ENCODE assay signal across 21 cellular contexts in the genomic region with DNA sequence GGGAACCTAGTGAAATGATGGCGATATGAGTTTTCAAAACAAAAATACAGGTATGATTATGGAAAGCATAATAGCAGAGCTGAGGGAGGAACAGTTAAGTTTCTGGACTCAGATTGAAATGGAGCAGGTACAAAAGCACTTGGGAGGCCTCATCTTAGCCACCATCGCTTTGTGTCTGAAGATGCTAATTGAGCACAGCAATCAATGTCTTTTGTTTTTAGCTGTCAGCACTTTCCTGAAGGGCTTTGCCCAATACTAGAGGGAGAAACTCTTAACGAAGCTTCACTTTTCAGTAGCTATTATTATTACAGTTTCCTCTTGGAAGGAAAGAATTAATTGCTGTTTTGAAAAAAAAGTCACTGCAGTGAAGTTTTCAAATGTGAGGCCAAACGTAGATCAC.
DNase-seq lines count a peak whose midpoint lies in the region; ATAC-seq and TF ChIP-seq lines count a peak whose summit lies in the region.
"Had no signal": no experiment of that assay in that cellular context is flagged by ENCODE, and none has a peak within 500 bp of the region (broad histone marks: within the 10 kb centered on the region; RNA-seq: fewer than 3 reads in every experiment).

No MANE protein-coding gene starts in this region.

- no peak overlapping the region for H2AFZ ChIP-seq in H9 (ENCODE audit: low read length)
- H2AFZ ChIP-seq in MM.1S (ENCODE audit: low read length), result no peak overlapping the region

- intact Hi-C loops in activated CD4-positive, alpha-beta T cell treated with anti-CD3 and anti-CD28 coated beads for 36 hours (cut with DNase I, micrococcal nuclease), result no loop called here
- intact Hi-C loops in esophagus squamous epithelium (cut with DNase I), result no loop called here

- no peaks in the 10 kb centered on the region for H3K27me3 ChIP-seq in H9 (ENCODE audit: insufficient read depth, low read length)
- no peaks in the 10 kb centered on the region for H3K27me3 ChIP-seq in mesendoderm (ENCODE audit: insufficient read depth, low read length, poor library complexity)
- H3K27me3 ChIP-seq in esophagus squamous epithelium, result no peaks in the 10 kb centered on the region
- H3K27me3 ChIP-seq in MM.1S (replicated peaks; ENCODE audit: insufficient read depth, low read length), result no peaks in the 10 kb centered on the region
- H3K27me3 ChIP-seq: BLaER1 treated with 17β-estradiol and CSF1 and Interleukin-3, amounts not matched to agents 10 nM and 100 nM had no signal

- no peak overlapping the region for H3K27ac ChIP-seq in H9 (ENCODE audit: insufficient read length, low read depth, low read length)
- no peak overlapping the region for H3K27ac ChIP-seq in mesendoderm (ENCODE audit: low read depth, low read length)
- H3K27ac ChIP-seq in esophagus squamous epithelium, result no peak overlapping the region
- H3K27ac ChIP-seq in MM.1S (ENCODE audit: low read length), result no peak overlapping the region
- H3K27ac ChIP-seq: A549; BLaER1 treated with 17β-estradiol and CSF1 and Interleukin-3, amounts not matched to agents 10 nM and 100 nM had no signal

- H2BK5ac ChIP-seq in H9 (ENCODE audit: insufficient read length, low read length) (no peak overlapping the region), mesendoderm (ENCODE audit: low read length) (no peak overlapping the region)

- H3K9ac ChIP-seq in H9 (ENCODE audit: extremely low read depth, insufficient read length, low read length), result no peak overlapping the region
- no peak overlapping the region for H3K9ac ChIP-seq in mesendoderm (ENCODE audit: low read length)
- H3K9ac ChIP-seq in MM.1S (ENCODE audit: low read length), result no peak overlapping the region
- H3K9ac ChIP-seq: BLaER1 treated with 17β-estradiol and CSF1 and Interleukin-3, amounts not matched to agents 10 nM and 100 nM had no signal

- no CpG with 5 or more reads among the region's 4 CpGs for WGBS in H9 (ENCODE audit: extremely low coverage, insufficient read length, low lambda C conversion rate)
- WGBS in mesendoderm (ENCODE audit: extremely low coverage, insufficient coverage, low lambda C conversion rate), result no CpG with 5 or more reads among the region's 4 CpGs
- WGBS in esophagus squamous epithelium, 2 donors, result 78% methylated on average over 4 of the region's 4 CpGs

- H3K4me3 Mint-ChIP-seq in H9 (no peak overlapping the region), WTC11 (peak overlapping the region; percentile 6; the same call in 1 of the 2 replicates)
- H3K4me3 Mint-ChIP-seq in activated CD4-positive, alpha-beta T cell treated with anti-CD3 and anti-CD28 coated beads for 36 hours, result no peak overlapping the region
- H3K4me3 Mint-ChIP-seq: CD4-positive, alpha-beta T cell had no signal

- H3K79me1 ChIP-seq in H9 (ENCODE audit: insufficient read depth, low read depth, low read length, poor library complexity, severe bottlenecking) (no peaks in the 10 kb centered on the region), mesendoderm (ENCODE audit: low read length) (no peaks in the 10 kb centered on the region)

- H3K23me2 ChIP-seq in H9 (ENCODE audit: insufficient read length, low read depth, low read length, poor library complexity, severe bottlenecking), result no peaks in the 10 kb centered on the region

- TF ChIP-seq POLR2A in esophagus squamous epithelium (IDR thresholded peaks at IDR 0.05), result no peak

- ATAC-seq in WTC11 (peak; percentile 77), HG02571 (IDR thresholded peaks at IDR 0.05; ENCODE audit: unreplicated experiment) (no peak)
- ATAC-seq in activated CD4-positive, alpha-beta T cell treated with anti-CD3 and anti-CD28 coated beads for 36 hours, result no peak
- ATAC-seq: A549, GM12878, HCT116 had no signal

- H2BK20ac ChIP-seq in H9 (ENCODE audit: low read depth, low read length, poor library complexity, severe bottlenecking), result no peak overlapping the region

- H3K4me1 Mint-ChIP-seq in H9 (peaks cover 19 to 31% of the 10 kb centered on the region in 2 experiments), WTC11 (peaks cover 30% of the 10 kb centered on the region)
- H3K4me1 Mint-ChIP-seq in activated CD4-positive, alpha-beta T cell treated with anti-CD3 and anti-CD28 coated beads for 36 hours, result no peaks in the 10 kb centered on the region

- H3K23ac ChIP-seq in H9 (ENCODE audit: insufficient read length, low read depth, low read length), result no peak overlapping the region
- no peak overlapping the region for H3K23ac ChIP-seq in mesendoderm (ENCODE audit: low read length)

- H3K9me3 Mint-ChIP-seq in H9 (no peaks in the 10 kb centered on the region; a peak in 1 of 5 replicates), WTC11 (no peaks in the 10 kb centered on the region)
- no peaks in the 10 kb centered on the region for H3K9me3 Mint-ChIP-seq in activated CD4-positive, alpha-beta T cell treated with anti-CD3 and anti-CD28 coated beads for 36 hours (ENCODE audit: low read depth)
- H3K9me3 Mint-ChIP-seq: CD4-positive, alpha-beta T cell had no signal

- H3K79me2 ChIP-seq in H9 (ENCODE audit: insufficient read depth, low read length), result no peaks in the 10 kb centered on the region
- no peaks in the 10 kb centered on the region for H3K79me2 ChIP-seq in mesendoderm (ENCODE audit: control insufficient read depth, insufficient read depth, low read length)
- H3K79me2 ChIP-seq in MM.1S (ENCODE audit: low read length), result no peaks in the 10 kb centered on the region

- DNase-seq in H9 (no peak), WTC11 (ENCODE audit: low spot score) (no peak), iPS DF 19.7 (ENCODE audit: low read depth, low spot score) (peak; percentile 25), mesendoderm (peak; percentile 5), esophagus squamous epithelium (lab: John Stamatoyannopoulos, UW) (no peak), MM.1S (no peak)
- DNase-seq in activated CD4-positive, alpha-beta T cell treated with anti-CD3 and anti-CD28 coated beads for 36 hours, result no peak
- DNase-seq: AML-193; CD4-positive, alpha-beta T cell; GDM1; GOT3; NCI-H1092 treated with DMSO at 0.1 percent for 48 hours; NCI-H1436 treated with DMSO at 0.1 percent for 48 hours; NCI-H187 treated with DMSO at 0.1 percent for 48 hours; NCI-H446 treated with DMSO at 0.1 percent for 48 hours; SHP77 treated with DMSO at 0.1 percent for 48 hours had no signal

- no peak overlapping the region for H3T11ph ChIP-seq in H9 (ENCODE audit: low read length)

- H3K4ac ChIP-seq in H9 (ENCODE audit: low read depth, low read length), result no peak overlapping the region
- no peak overlapping the region for H3K4ac ChIP-seq in mesendoderm (ENCODE audit: low read depth, low read length)

- no peak overlapping the region for H3K14ac ChIP-seq in H9 (ENCODE audit: insufficient read depth, low read length)

- no peak overlapping the region for H3K4me2 ChIP-seq in H9 (ENCODE audit: insufficient read depth, insufficient read length, low read length)
- no peak overlapping the region for H3K4me2 ChIP-seq in mesendoderm (ENCODE audit: low read length)
- H3K4me2 ChIP-seq in MM.1S (ENCODE audit: low read depth, low read length), result no peak overlapping the region
- H3K4me2 ChIP-seq: A549; BLaER1 treated with 17β-estradiol and CSF1 and Interleukin-3, amounts not matched to agents 10 nM and 100 nM had no signal

- peak overlapping the region in 2 of 3 experiments; percentile 62 to 76; a peak in 3 of 7 replicates for H3K27ac Mint-ChIP-seq in H9
- H3K27ac Mint-ChIP-seq in WTC11, result peak overlapping the region; percentile 6; the same call in 1 of the 2 replicates
- no peak overlapping the region for H3K27ac Mint-ChIP-seq in activated CD4-positive, alpha-beta T cell treated with anti-CD3 and anti-CD28 coated beads for 36 hours
- H3K27ac Mint-ChIP-seq: CD4-positive, alpha-beta T cell had no signal

- TF ChIP-seq CTCF in H9 (conservative IDR thresholded peaks at IDR 0.05) (no peak), WTC11 (IDR thresholded peaks at IDR 0.05) (no peak), esophagus squamous epithelium (IDR thresholded peaks at IDR 0.05) (no peak), MM.1S (IDR thresholded peaks at IDR 0.05; ENCODE audit: low read length) (no peak)

- H3K9me3 ChIP-seq in H9 (ENCODE audit: control insufficient read depth, low read depth, low read length) (no peaks in the 10 kb centered on the region), esophagus squamous epithelium (no peaks in the 10 kb centered on the region), MM.1S (replicated peaks; ENCODE audit: insufficient read depth, low read length) (no peaks in the 10 kb centered on the region)
- H3K9me3 ChIP-seq: A549; BLaER1 treated with 17β-estradiol and CSF1 and Interleukin-3, amounts not matched to agents 10 nM and 100 nM had no signal

- no peak overlapping the region for H4K8ac ChIP-seq in H9 (replicated peaks; ENCODE audit: insufficient read length, low read depth, low read length)
- H4K8ac ChIP-seq in mesendoderm (ENCODE audit: low read depth, low read length), result no peak overlapping the region

- no peaks in the 10 kb centered on the region; the same call in 1 of the 2 replicates for H3K27me3 Mint-ChIP-seq in H9 (ENCODE audit: low read depth)
- no peaks in the 10 kb centered on the region; the same call in 1 of the 2 replicates for H3K27me3 Mint-ChIP-seq in WTC11 (ENCODE audit: low read depth)
- no peaks in the 10 kb centered on the region for H3K27me3 Mint-ChIP-seq in activated CD4-positive, alpha-beta T cell treated with anti-CD3 and anti-CD28 coated beads for 36 hours
- H3K27me3 Mint-ChIP-seq: CD4-positive, alpha-beta T cell had no signal

- CTCF ChIA-PET in WTC11 (lab: Charles Lee), result no interaction called here
- CTCF ChIA-PET in activated CD4-positive, alpha-beta T cell treated with anti-CD3 and anti-CD28 coated beads for 36 hours (lab: Charles Lee), result no interaction called here

- H2BK120ac ChIP-seq in H9 (ENCODE audit: low read depth, low read length, poor library complexity, severe bottlenecking) (no peak overlapping the region), mesendoderm (ENCODE audit: low read depth, low read length) (no peak overlapping the region)

- no peak overlapping the region for H2BK12ac ChIP-seq in H9 (ENCODE audit: insufficient read length, low read depth, low read length)

- H4K20me1 ChIP-seq in H9 (ENCODE audit: control insufficient read depth, insufficient read depth, insufficient read length) (no peaks in the 10 kb centered on the region), MM.1S (ENCODE audit: insufficient read depth, low read length) (no peaks in the 10 kb centered on the region)
- H4K20me1 ChIP-seq: BLaER1 treated with 17β-estradiol and CSF1 and Interleukin-3, amounts not matched to agents 10 nM and 100 nM had no signal

- no peak overlapping the region for H4K91ac ChIP-seq in H9 (ENCODE audit: insufficient read length, low read depth, low read length)

- H3F3A ChIP-seq in MM.1S (ENCODE audit: insufficient read depth, low read length), result no peaks in the 10 kb centered on the region

- no peak overlapping the region for H2AK5ac ChIP-seq in H9 (ENCODE audit: insufficient read length, low read length)
- no peak overlapping the region for H2AK5ac ChIP-seq in mesendoderm (ENCODE audit: low read length)

- H3K9me2 ChIP-seq in MM.1S (replicated peaks; ENCODE audit: insufficient read depth, low read length), result no peaks in the 10 kb centered on the region

- no peaks in the 10 kb centered on the region for H3K36me3 Mint-ChIP-seq in H9 (ENCODE audit: insufficient read depth in 1 of 3, low read depth in 3 of 3)
- H3K36me3 Mint-ChIP-seq in WTC11, result no peaks in the 10 kb centered on the region
- H3K36me3 Mint-ChIP-seq in activated CD4-positive, alpha-beta T cell treated with anti-CD3 and anti-CD28 coated beads for 36 hours (ENCODE audit: low read depth), result no peaks in the 10 kb centered on the region

- no peak overlapping the region for H4K5ac ChIP-seq in H9 (ENCODE audit: insufficient read length, low read depth, low read length)
- no peak overlapping the region for H4K5ac ChIP-seq in mesendoderm (ENCODE audit: low read length)

- H3K56ac ChIP-seq in H9 (ENCODE audit: insufficient read length, low read depth, low read length), result no peak overlapping the region
- no peak overlapping the region for H3K56ac ChIP-seq in mesendoderm (ENCODE audit: low read length)

- H2BK15ac ChIP-seq in H9 (ENCODE audit: low read depth, low read length) (no peak overlapping the region), mesendoderm (replicated peaks; ENCODE audit: low read depth) (no peak overlapping the region)

- no peak overlapping the region for H3K18ac ChIP-seq in H9 (ENCODE audit: insufficient read length, low read depth, low read length)
- no peak overlapping the region for H3K18ac ChIP-seq in mesendoderm (ENCODE audit: low read length)

- H3K36me3 ChIP-seq in mesendoderm (ENCODE audit: control insufficient read depth, insufficient read depth, low read length), result no peaks in the 10 kb centered on the region
- H3K36me3 ChIP-seq in esophagus squamous epithelium, result no peaks in the 10 kb centered on the region
- no peaks in the 10 kb centered on the region for H3K36me3 ChIP-seq in MM.1S (replicated peaks; ENCODE audit: insufficient read depth, low read length)
- H3K36me3 ChIP-seq: BLaER1 treated with 17β-estradiol and CSF1 and Interleukin-3, amounts not matched to agents 10 nM and 100 nM had no signal

- POLR2A ChIA-PET in WTC11 (lab: Charles Lee), result no interaction called here
- POLR2A ChIA-PET in activated CD4-positive, alpha-beta T cell treated with anti-CD3 and anti-CD28 coated beads for 36 hours (lab: Charles Lee), result no interaction called here

- H3K4me3 ChIP-seq in mesendoderm (ENCODE audit: low read length) (no peak overlapping the region), esophagus squamous epithelium (no peak overlapping the region), MM.1S (ENCODE audit: low read length) (no peak overlapping the region)
- H3K4me3 ChIP-seq: A549; BLaER1 treated with 17β-estradiol and CSF1 and Interleukin-3, amounts not matched to agents 10 nM and 100 nM; GM12878 had no signal

- H3K4me1 ChIP-seq in H9 (ENCODE audit: insufficient read depth, low read length) (peaks cover 2% of the 10 kb centered on the region; the same call in 1 of the 2 replicates), mesendoderm (ENCODE audit: control insufficient read depth, low read depth, low read length) (no peaks in the 10 kb centered on the region), esophagus squamous epithelium (peaks cover 0 to 9% (median 7%) of the 10 kb centered on the region in 3 donors), MM.1S (ENCODE audit: low read length) (no peaks in the 10 kb centered on the region)
- H3K4me1 ChIP-seq: A549; BLaER1 treated with 17β-estradiol and CSF1 and Interleukin-3, amounts not matched to agents 10 nM and 100 nM had no signal

Comparison
In these comparisons a context has a peak if more than half of its experiments do, and no peak if none do; other contexts are left out.
1. DNase-seq: peak in iPS DF 19.7 (single experiment) and mesendoderm (single experiment); none in H9 (single experiment), WTC11 (single experiment), activated CD4-positive, alpha-beta T cell treated with anti-CD3 and anti-CD28 coated beads for 36 hours (single experiment), esophagus squamous epithelium (single experiment) and MM.1S (single experiment).